In genomic region chr4:73707918-73708577, GRCh38 we compare ENCODE assay signal across 9 cellular contexts. TPM values are rescaled to one million over a fixed set of nuclear protein-coding genes. Genes with fewer than 3 reads are reported as not detected.
DNase-seq lines count a peak whose midpoint lies in the region; ATAC-seq, FAIRE-seq and TF ChIP-seq lines count a peak whose summit lies in the region.
"Had no signal": no experiment of that assay in that cellular context is flagged by ENCODE, and none has a peak within 500 bp of the region (broad histone marks: within the 10 kb centered on the region; RNA-seq: fewer than 3 reads in every experiment).

No MANE protein-coding gene starts in this region.

- H3K27ac Mint-ChIP-seq in Calu3 (ENCODE audit: unreplicated experiment): peak overlapping the region; percentile 85
- no peak overlapping the region for H3K27ac Mint-ChIP-seq in endodermal cell

- no peaks in the 10 kb centered on the region for H3K79me2 ChIP-seq in K562 (ENCODE audit: control insufficient read depth, insufficient read depth, low read length)

- peak; percentile 41 for DNase-seq in Calu3
- DNase-seq in LHCN-M2 (ENCODE audit: low read depth): peak; percentile 85
- peak; percentile 36 to 87 (median 56) for DNase-seq in K562 (ENCODE audit: extremely low read depth in 1 of 4, low spot score in 3 of 4)
- DNase-seq in mucosa of descending colon: peak in 1 of 3 donors; percentile 53
- no peak for DNase-seq in HuH-7.5 (ENCODE audit: low spot score)
- DNase-seq in NCI-H2227 treated with DMSO at 0.1 percent for 48 hours (lab: John Stamatoyannopoulos, UW): no peak
- no peak for DNase-seq in endodermal cell

- peak; percentile 87 for FAIRE-seq in K562 (lab: Jason Lieb, UNC)
- FAIRE-seq: TTC549 had no signal

- H3K9ac ChIP-seq in K562 (ENCODE audit: insufficient read depth in 1 of 2, low read depth in 2 of 2, low read length in 2 of 2) (peak overlapping the region in 1 of 2 experiments; percentile 39; a peak in 2 of 4 replicates), endodermal cell (ENCODE audit: extremely low read depth, low read length, poor library complexity, severe bottlenecking) (no peak overlapping the region)

- peaks cover 9% of the 10 kb centered on the region for H3K36me3 Mint-ChIP-seq in Calu3 (ENCODE audit: insufficient read depth, unreplicated experiment)
- H3K36me3 Mint-ChIP-seq in endodermal cell (ENCODE audit: low read depth): no peaks in the 10 kb centered on the region

- intact Hi-C loops in Calu3 (cut with micrococcal nuclease; ENCODE audit: unreplicated experiment): loop anchor here (2.0 kb wide), 1 partner anchor 19 kb away; no protein-coding TSS in a partner anchor
- intact Hi-C loops in K562 (cut with micrococcal nuclease): loop anchor here (5.0 kb wide), 1 partner anchor 389 kb away; the partner anchor contains the start of gene CXCL2
- intact Hi-C loops in mucosa of descending colon (cut with DNase I, micrococcal nuclease): no loop called here

- peak overlapping the region; percentile 33 for H2AFZ ChIP-seq in K562 (ENCODE audit: low read depth, low read length)

- WGBS in K562 (ENCODE audit: insufficient coverage, low coverage, missing lambda C conversion rate): 2% methylated on average over 7 of the region's 7 CpGs
- 65 to 70% methylated on average over 7 of the region's 7 CpGs for WGBS in endodermal cell (ENCODE audit: insufficient coverage in 1 of 2, insufficient read length in 1 of 2), 2 experiments

- no peaks in the 10 kb centered on the region for H3K9me3 Mint-ChIP-seq in Calu3 (ENCODE audit: low read depth, unreplicated experiment)
- no peaks in the 10 kb centered on the region for H3K9me3 Mint-ChIP-seq in endodermal cell

- H3K27me3 Mint-ChIP-seq in Calu3 (ENCODE audit: unreplicated experiment) (no peaks in the 10 kb centered on the region), endodermal cell (ENCODE audit: insufficient read depth) (no peaks in the 10 kb centered on the region)

- TF ChIP-seq EP300 in K562 (IDR thresholded peaks at IDR 0.05; ENCODE audit: low read length): peak; percentile 93

- ATAC-seq in K562: peak; percentile 76
- peak; percentile 90 for ATAC-seq in mucosa of descending colon
- no peak for ATAC-seq in GM18858 (IDR thresholded peaks at IDR 0.05; ENCODE audit: unreplicated experiment)

- H3K4me1 ChIP-seq in K562 (replicated peaks in 1 of 2; ENCODE audit: control insufficient read depth in 2 of 2, insufficient read depth in 2 of 2, low read length in 2 of 2) (peaks cover 0 to 82% of the 10 kb centered on the region in 2 experiments; a peak in 4 of 5 replicates), mucosa of descending colon (ENCODE audit: low read depth) (no peaks in the 10 kb centered on the region), endodermal cell (ENCODE audit: control insufficient read depth, insufficient read depth, low read length) (no peaks in the 10 kb centered on the region)

- TF ChIP-seq RAD21 in K562 (CRISPR knock-in tag; conservative IDR thresholded peaks at IDR 0.05 in 1 of 2, IDR thresholded peaks at IDR 0.05 in 1 of 2): no peak

- H3K4me1 Mint-ChIP-seq in Calu3 (ENCODE audit: low read depth, unreplicated experiment) (peaks cover 67% of the 10 kb centered on the region), endodermal cell (no peaks in the 10 kb centered on the region)

- H4K20me1 ChIP-seq in K562 (replicated peaks; ENCODE audit: control insufficient read depth, insufficient read depth, low read length): no peaks in the 10 kb centered on the region

- no peaks in the 10 kb centered on the region for H3K27me3 ChIP-seq in K562 (ENCODE audit: control insufficient read depth in 2 of 2, insufficient read depth in 2 of 2, low read length in 2 of 2)
- H3K27me3 ChIP-seq in endodermal cell (ENCODE audit: control insufficient read depth, insufficient read depth, low read length, poor library complexity, severe bottlenecking): no peaks in the 10 kb centered on the region

- H3K9me3 ChIP-seq in K562 (replicated peaks; ENCODE audit: control insufficient read depth, insufficient read depth, low read depth, low read length): no peaks in the 10 kb centered on the region
- H3K9me3 ChIP-seq in mucosa of descending colon: no peaks in the 10 kb centered on the region
- H3K9me3 ChIP-seq in endodermal cell (ENCODE audit: control insufficient read depth, low read length): no peaks in the 10 kb centered on the region

- CTCF ChIA-PET in Calu3 (lab: Charles Lee) (interaction anchor here (0.6 to 1.3 kb wide), 4 partner anchors 10 to 46 kb away, joined by 3 to 8 read pairs (median 5); no protein-coding TSS in a partner anchor), K562 (lab: Yijun Ruan, JAX; ENCODE audit: low intra/inter-chr PET ratio) (no interaction called here)

- H3K4me3 ChIP-seq in K562 (no peak overlapping the region), mucosa of descending colon (no peak overlapping the region), endodermal cell (ENCODE audit: low read length) (no peak overlapping the region)

- no peaks in the 10 kb centered on the region for H3K9me1 ChIP-seq in K562 (ENCODE audit: control insufficient read depth, insufficient read depth, low read length)

- in situ Hi-C loops in K562 (cut with MboI): loop anchor here (25.0 kb wide), 1 partner anchor 954 kb away; no protein-coding TSS in a partner anchor

- TF ChIP-seq CTCF in Calu3 (IDR thresholded peaks at IDR 0.05; ENCODE audit: unreplicated experiment) (no peak), K562 (IDR thresholded peaks at IDR 0.05 in 2 of 3, conservative IDR thresholded peaks at IDR 0.05 in 1 of 3; ENCODE audit: insufficient read depth in 2 of 3, low read depth in 1 of 3, low read length in 3 of 3) (no peak), mucosa of descending colon (IDR thresholded peaks at IDR 0.05) (no peak), endodermal cell (conservative IDR thresholded peaks at IDR 0.05) (no peak)

- no peak overlapping the region for H3K4me3 Mint-ChIP-seq in Calu3 (ENCODE audit: low read depth, unreplicated experiment)
- H3K4me3 Mint-ChIP-seq in endodermal cell: no peak overlapping the region

- H3K27ac ChIP-seq in K562 (ENCODE audit: extremely low read depth, low read depth, low read length) (peak overlapping the region; percentile 74), endodermal cell (ENCODE audit: low read depth, low read length) (no peak overlapping the region)

- no peak overlapping the region for H3K4me2 ChIP-seq in K562 (ENCODE audit: insufficient read depth, low read length)

- BruUV-seq in Calu3 (replicated peaks; lab: Mats Ljungman, UMichigan) (TSS peak; percentile 31), K562 (replicated peaks; lab: Mats Ljungman, UMichigan) (TSS peak; percentile 95)

- H3K36me3 ChIP-seq in K562 (ENCODE audit: control insufficient read depth, insufficient read depth, low read length) (no peaks in the 10 kb centered on the region), mucosa of descending colon (ENCODE audit: low read depth) (no peaks in the 10 kb centered on the region), endodermal cell (ENCODE audit: control insufficient read depth, insufficient read depth, low read length) (no peaks in the 10 kb centered on the region)

- peak; percentile 53; the same call in 1 of the 2 replicates for TF ChIP-seq POLR2A in K562 (conservative IDR thresholded peaks at IDR 0.05)

- POLR2A ChIA-PET in K562 (lab: Yijun Ruan, JAX): interaction anchor here (0.6 kb wide), 1 partner anchor 10 kb away, joined by 3 read pairs; no protein-coding TSS in a partner anchor

TF ChIP-seq in K562, 482 proteins besides CTCF, POLR2A, EP300 and RAD21 (continues in another document):
- TF ChIP-seq PML (IDR thresholded peaks at IDR 0.05; ENCODE audit: low read length) (peak; percentile 42; the same call in 1 of the 2 replicates), GATAD2A (IDR thresholded peaks at IDR 0.05) (0 out of 2 replicates have a peak, but pooled peaks have one; percentile 42), BRD9 (IDR thresholded peaks at IDR 0.05; ENCODE audit: low read depth, partially characterized antibody) (peak; percentile 59), CBX3 (IDR thresholded peaks at IDR 0.05; ENCODE audit: borderline replicate concordance in 1 of 2, low read length in 2 of 2) (peak in 1 of 2 experiments; percentile 39; a peak in 1 of 3 replicates)
- TF ChIP-seq, protein P1, sequence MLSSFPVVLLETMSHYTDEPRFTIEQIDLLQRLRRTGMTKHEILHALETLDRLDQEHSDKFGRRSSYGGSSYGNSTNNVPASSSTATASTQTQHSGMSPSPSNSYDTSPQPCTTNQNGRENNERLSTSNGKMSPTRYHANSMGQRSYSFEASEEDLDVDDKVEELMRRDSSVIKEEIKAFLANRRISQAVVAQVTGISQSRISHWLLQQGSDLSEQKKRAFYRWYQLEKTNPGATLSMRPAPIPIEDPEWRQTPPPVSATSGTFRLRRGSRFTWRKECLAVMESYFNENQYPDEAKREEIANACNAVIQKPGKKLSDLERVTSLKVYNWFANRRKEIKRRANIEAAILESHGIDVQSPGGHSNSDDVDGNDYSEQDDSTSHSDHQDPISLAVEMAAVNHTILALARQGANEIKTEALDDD (IDR thresholded peaks at IDR 0.05): peak; percentile 84

RNA-seq across cellular contexts. Expression of gene CXCL8, which starts 32.3 kb away (rescaled TPM):
- 222 and 404 TPM in 2 replicates for total RNA-seq in Calu3 (2022)
- 3.2 and 5.9 TPM in 2 replicates for total RNA-seq in LHCN-M2 (2014; rRNA removed)
- 30.8 TPM for polyA plus RNA-seq in LHCN-M2 (2012)
- total RNA-seq in K562 (2011; cell fraction: chromatin; rRNA removed; ENCODE audit: low replicate concordance): 5.3 and 6.5 TPM in 2 replicates
- total RNA-seq in K562 (2011; cell fraction: nucleolus; rRNA removed): 5.8 and 9.7 TPM in 2 replicates
- 6.0 and 11.8 TPM in 2 replicates for total RNA-seq in K562 (2011; cell fraction: nucleoplasm; rRNA removed)
- total RNA-seq in K562 (2014; rRNA removed): 1.8 and 2.2 TPM in 2 replicates
- total RNA-seq in K562 (2014; rRNA removed; fragmentation: Illumina TruSeq; extraction: Trizol): 4.8 and 6.2 TPM in 2 replicates
- 1.0 and 1.6 TPM in 2 replicates for total RNA-seq in K562 (2015; rRNA removed; fragmentation: Illumina TruSeq; extraction: Trizol)
- total RNA-seq in K562 (2021): 3.2 and 3.3 TPM in 2 replicates
- polyA plus RNA-seq in K562 (2011; rRNA removed): 3.4 and 7.7 TPM in 2 replicates
- 1.00 and 1.1 TPM in 2 replicates for polyA plus RNA-seq in K562 (2011; cell fraction: cytosol; rRNA removed)
- polyA plus RNA-seq in K562 (2011; cell fraction: nucleus; rRNA removed): 6.8 and 9.9 TPM in 2 replicates
- 8.8 and 15.3 TPM in 2 replicates for polyA plus RNA-seq in K562 (2012)
- polyA plus RNA-seq in K562 (2014; fragmentation: Illumina TruSeq; extraction: Trizol): 2.9 and 3.3 TPM in 2 replicates
- polyA plus RNA-seq in K562 (2014; fragmentation: Nextera tagmentation; extraction: Ambion mirVana): 1 to 10 TPM; 5.8 to 6.9 TPM
- polyA plus RNA-seq in K562 (2014; rRNA removed): 2.5 and 2.8 TPM in 2 replicates
- polyA minus RNA-seq in K562 (2011; rRNA and poly(A)+ RNA removed): 5.1 and 7.4 TPM in 2 replicates
- 3.6 and 6.0 TPM in 2 replicates for polyA minus RNA-seq in K562 (2011; cell fraction: cytosol; rRNA and poly(A)+ RNA removed)
- polyA minus RNA-seq in K562 (2011; cell fraction: nucleus; rRNA and poly(A)+ RNA removed): 4.9 and 5.5 TPM in 2 replicates
- 10 to 100 TPM in 1 of 3 donors, under 1 TPM in 2; 0.73 to 44.6 (median 0.78) TPM for total RNA-seq in mucosa of descending colon
- not detected for total RNA-seq in endodermal cell
- not detected for polyA plus RNA-seq in endodermal cell (2013, experiment 1 of 2)
- polyA plus RNA-seq in endodermal cell (2013, experiment 2 of 2): not detected

Comparison
In these comparisons a context has a peak if more than half of its experiments do, and no peak if none do; other contexts are left out.
1. DNase-seq: peak in Calu3 (single experiment), LHCN-M2 (single experiment) and K562 (4 of 4); none in HuH-7.5 (single experiment), NCI-H2227 treated with DMSO at 0.1 percent for 48 hours (single experiment) and endodermal cell (single experiment).
2. intact Hi-C loops: an anchor here in Calu3 (2.0 kb wide) and K562 (5.0 kb wide); none called in mucosa of descending colon.